Comparison of ENCODE assay signal across 34 cellular contexts in the genomic region with DNA sequence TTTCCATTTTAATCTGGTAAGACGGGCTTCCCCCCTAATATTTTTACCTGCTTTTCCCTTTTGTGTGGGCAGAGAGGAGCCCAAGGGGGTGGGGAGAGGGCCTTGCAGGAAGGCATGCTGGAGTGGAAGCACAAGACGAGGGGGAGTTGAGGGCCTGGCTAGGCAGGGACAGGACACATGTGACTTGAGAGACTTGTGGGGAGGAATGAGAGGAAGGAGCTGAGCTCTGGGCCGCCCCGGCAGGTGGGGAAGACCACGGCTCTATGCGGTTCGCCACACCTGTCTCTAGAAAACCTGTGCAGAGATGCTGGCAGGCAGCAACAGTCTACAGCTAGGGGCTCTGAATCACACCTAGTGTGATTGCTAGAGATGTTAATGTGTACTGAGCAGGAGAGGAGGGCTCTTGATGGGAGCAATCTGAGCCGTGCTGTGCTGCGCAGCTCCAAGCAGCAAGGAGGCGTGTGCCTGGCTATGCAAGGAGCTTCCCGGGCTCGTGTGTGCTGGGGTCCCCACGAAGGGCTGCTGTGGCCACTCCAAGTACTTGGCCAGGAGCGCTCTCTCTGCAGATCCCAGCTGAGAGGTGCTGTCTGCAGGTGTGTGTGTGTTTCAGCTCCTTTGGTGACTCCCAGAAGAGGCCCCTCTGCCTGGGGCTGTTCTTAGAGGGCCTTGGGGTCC. TPM values are rescaled to one million over a fixed set of nuclear protein-coding genes. Genes with fewer than 3 reads are reported as not detected.
A peak's percentile ranks its signal among the peaks of the same experiment; 100 is the strongest.
DNase-seq lines count a peak whose midpoint lies in the region; ATAC-seq, FAIRE-seq and TF ChIP-seq lines count a peak whose summit lies in the region.
"Had no signal": no experiment of that assay in that cellular context is flagged by ENCODE, and none has a peak within 500 bp of the region (broad histone marks: within the 10 kb centered on the region; RNA-seq: fewer than 3 reads in every experiment).

No MANE protein-coding gene starts in this region.

- H3K79me2 ChIP-seq in smooth muscle cell (ENCODE audit: low read depth), result peaks cover 6% of the 10 kb centered on the region

- intact Hi-C loops in left ventricle myocardium superior (cut with micrococcal nuclease), result no loop called here
- intact Hi-C loops in kidney (cut with DNase I), result no loop called here
- intact Hi-C loops in aorta (cut with DNase I), result no loop called here

- ATAC-seq in left ventricle myocardium superior (no peak), aorta (ENCODE audit: low FRiP score) (no peak), GM18868 (IDR thresholded peaks at IDR 0.05; ENCODE audit: unreplicated experiment) (no peak)
- ATAC-seq: mucosa of descending colon, natural killer cell had no signal

- no peak for FAIRE-seq in kidney (lab: Jason Lieb, UNC)
- FAIRE-seq: RCC 7860, small intestine had no signal

- no peaks in the 10 kb centered on the region for H3F3A ChIP-seq in smooth muscle cell (ENCODE audit: low read depth)

- no peak overlapping the region for H3K4me2 ChIP-seq in smooth muscle cell

- WGBS in aorta, 2 donors, result 85 to 93% methylated on average over 14 of the region's 14 CpGs
- 94% methylated on average over 14 of the region's 14 CpGs for WGBS in smooth muscle cell (ENCODE audit: low lambda C conversion rate)

- no peaks in the 10 kb centered on the region for H3K9me3 ChIP-seq in right atrium auricular region
- no peaks in the 10 kb centered on the region for H3K9me3 ChIP-seq in kidney (ENCODE audit: control insufficient read depth in 1 of 2, low read length in 2 of 2)
- H3K9me3 ChIP-seq in aorta (ENCODE audit: control insufficient read depth, low read length), result no peaks in the 10 kb centered on the region
- no peaks in the 10 kb centered on the region for H3K9me3 ChIP-seq in smooth muscle cell (replicated peaks; ENCODE audit: low read depth)
- H3K9me3 ChIP-seq: breast epithelium, esophagus muscularis mucosa, mucosa of descending colon, SJCRH30, suprapubic skin had no signal

- DNase-seq in NCI-H2107 treated with DMSO at 0.1 percent for 48 hours (lab: John Stamatoyannopoulos, UW; ENCODE audit: unreplicated experiment) (peak; percentile 76), NCI-H2107 (lab: John Stamatoyannopoulos, UW) (no peak), left ventricle myocardium superior (peak; percentile 21), right atrium auricular region (ENCODE audit: low spot score) (no peak), kidney (peak; percentile 42), aorta (peak; percentile 16 to 55), smooth muscle cell (lab: John Stamatoyannopoulos, UW; ENCODE audit: unreplicated experiment) (no peak)
- DNase-seq: activated naive CD4-positive, alpha-beta T cell treated with anti-CD3 and anti-CD28 coated beads, Interleukin-2, amount 10 ng/mL, durations not matched to agents 7 days and 5 days; amygdala; C1 segment of cervical spinal cord; cortex of kidney; DMS79 treated with DMSO at 0.1 percent for 48 hours; foreskin fibroblast; GDM1; natural killer cell; NCI-H2171; NCI-H510A; SJCRH30; small intestine; stimulated activated CD4-positive, alpha-beta T cell treated with anti-CD3 and anti-CD28 coated beads, Interleukin-1b, Interleukin-23, amount 100 ng/mL, for 48 hours; stimulated activated naive CD4-positive, alpha-beta T cell treated with Interleukin-2 at 50 U/mL for 16 hours; SW 1271; T1000 had no signal

- H3K9ac ChIP-seq in kidney (ENCODE audit: low read length in 2 of 2), result no peak overlapping the region
- no peak overlapping the region for H3K9ac ChIP-seq in smooth muscle cell (ENCODE audit: low read depth)

- TF ChIP-seq CTCF in right atrium auricular region (IDR thresholded peaks at IDR 0.05) (no peak), kidney (IDR thresholded peaks at IDR 0.05; ENCODE audit: borderline replicate concordance, extremely low read depth, insufficient read depth) (no peak), smooth muscle cell (IDR thresholded peaks at IDR 0.05; ENCODE audit: borderline replicate concordance, insufficient read depth, poor library complexity, severe bottlenecking) (no peak)

- no peak overlapping the region for H3K27ac ChIP-seq in right atrium auricular region
- H3K27ac ChIP-seq in kidney (ENCODE audit: low read depth in 2 of 2, low read length in 2 of 2), result no peak overlapping the region
- H3K27ac ChIP-seq in aorta (ENCODE audit: low read depth in 1 of 2, low read length in 2 of 2), result no peak overlapping the region
- H3K27ac ChIP-seq in smooth muscle cell (ENCODE audit: low read depth), result no peak overlapping the region
- H3K27ac ChIP-seq: 22Rv1, breast epithelium, esophagus muscularis mucosa, SJCRH30, suprapubic skin, VCaP had no signal

- no peak overlapping the region for H2AFZ ChIP-seq in smooth muscle cell (ENCODE audit: low read depth)

- H3K27me3 ChIP-seq in right atrium auricular region (no peaks in the 10 kb centered on the region), aorta (ENCODE audit: control insufficient read depth in 1 of 2, insufficient read depth in 2 of 2, low read length in 1 of 2) (no peaks in the 10 kb centered on the region), smooth muscle cell (ENCODE audit: low read depth) (no peaks in the 10 kb centered on the region)
- H3K27me3 ChIP-seq: breast epithelium, esophagus muscularis mucosa, SJCRH30, suprapubic skin had no signal

- peaks cover 46% of the 10 kb centered on the region for H4K20me1 ChIP-seq in smooth muscle cell (ENCODE audit: low read depth)

- H3K36me3 ChIP-seq in right atrium auricular region (peaks cover 42% of the 10 kb centered on the region), kidney (ENCODE audit: control insufficient read depth in 1 of 2, insufficient read depth in 2 of 2, low read length in 2 of 2) (peaks cover 20 to 34% of the 10 kb centered on the region in 2 donors), aorta (ENCODE audit: control insufficient read depth in 1 of 2, insufficient read depth in 2 of 2, low read length in 1 of 2) (peaks cover 0 to 4% of the 10 kb centered on the region in 2 donors), smooth muscle cell (ENCODE audit: low read depth) (peaks cover 5% of the 10 kb centered on the region)
- H3K36me3 ChIP-seq: breast epithelium had no signal

- H3K4me1 ChIP-seq in right atrium auricular region (peaks cover 0 to 19% of the 10 kb centered on the region in 2 donors), kidney (ENCODE audit: control insufficient read depth in 1 of 2, insufficient read depth in 1 of 2, low read depth in 1 of 2, low read length in 2 of 2) (no peaks in the 10 kb centered on the region), aorta (ENCODE audit: control insufficient read depth in 1 of 2, insufficient read depth in 2 of 2, low read length in 2 of 2) (no peaks in the 10 kb centered on the region), smooth muscle cell (ENCODE audit: low read depth) (no peaks in the 10 kb centered on the region)
- H3K4me1 ChIP-seq: breast epithelium, SJCRH30 had no signal

- H3K4me3 ChIP-seq in right atrium auricular region (no peak overlapping the region), kidney (ENCODE audit: low read length in 2 of 2) (no peak overlapping the region), aorta (ENCODE audit: low read length in 2 of 2) (no peak overlapping the region), smooth muscle cell (no peak overlapping the region)
- H3K4me3 ChIP-seq: breast epithelium, esophagus muscularis mucosa, lung, mucosa of descending colon, SJCRH30, suprapubic skin had no signal

RNA-seq across cellular contexts. Expression of gene PDPK1, which starts 50.2 kb away (rescaled TPM):
- total RNA-seq in left ventricle myocardium superior (43.1 TPM), right atrium auricular region (10 to 100 TPM; 25.0 to 29.5 TPM), kidney (52.3 TPM), aorta (10 to 100 TPM; 43.0 to 46.4 TPM), smooth muscle cell (22.3 and 23.8 TPM in 2 replicates)
- polyA plus RNA-seq in kidney (ENCODE audit: insufficient read depth, low read depth, low replicate concordance) (14.3 TPM), aorta (10 to 100 TPM; 12.7 to 17.9 TPM), smooth muscle cell (16.4 and 25.4 TPM in 2 replicates)

RNA-seq across cellular contexts. Expression of gene CEMP1, which starts 56.8 kb away (rescaled TPM):
- total RNA-seq in left ventricle myocardium superior, result not detected
- total RNA-seq in right atrium auricular region, result 1 to 10 TPM in 1 of 2 donors, not detected in 1; 1.5 TPM
- 0.54 TPM for total RNA-seq in kidney
- not detected for polyA plus RNA-seq in kidney (ENCODE audit: insufficient read depth, low read depth, low replicate concordance)
- not detected for total RNA-seq in aorta
- polyA plus RNA-seq in aorta, result 1 to 10 TPM in 1 of 2 donors, under 1 TPM in 1; 0.38 to 1.2 TPM
- total RNA-seq in smooth muscle cell, result not detected in 2 replicates
- polyA plus RNA-seq in smooth muscle cell, result 1.7 and 5.1 TPM in 2 replicates
- total RNA-seq: esophagus muscularis mucosa, kidney epithelial cell, omental fat pad, SJCRH30 had no signal

Comparison
In these comparisons a context has a peak if more than half of its experiments do, and no peak if none do; other contexts are left out.
1. DNase-seq: peak in NCI-H2107 treated with DMSO at 0.1 percent for 48 hours (single experiment), left ventricle myocardium superior (single experiment), kidney (single experiment) and aorta (2 of 2); none in NCI-H2107 (single experiment), right atrium auricular region (single experiment) and smooth muscle cell (single experiment).